In the genomic region with DNA sequence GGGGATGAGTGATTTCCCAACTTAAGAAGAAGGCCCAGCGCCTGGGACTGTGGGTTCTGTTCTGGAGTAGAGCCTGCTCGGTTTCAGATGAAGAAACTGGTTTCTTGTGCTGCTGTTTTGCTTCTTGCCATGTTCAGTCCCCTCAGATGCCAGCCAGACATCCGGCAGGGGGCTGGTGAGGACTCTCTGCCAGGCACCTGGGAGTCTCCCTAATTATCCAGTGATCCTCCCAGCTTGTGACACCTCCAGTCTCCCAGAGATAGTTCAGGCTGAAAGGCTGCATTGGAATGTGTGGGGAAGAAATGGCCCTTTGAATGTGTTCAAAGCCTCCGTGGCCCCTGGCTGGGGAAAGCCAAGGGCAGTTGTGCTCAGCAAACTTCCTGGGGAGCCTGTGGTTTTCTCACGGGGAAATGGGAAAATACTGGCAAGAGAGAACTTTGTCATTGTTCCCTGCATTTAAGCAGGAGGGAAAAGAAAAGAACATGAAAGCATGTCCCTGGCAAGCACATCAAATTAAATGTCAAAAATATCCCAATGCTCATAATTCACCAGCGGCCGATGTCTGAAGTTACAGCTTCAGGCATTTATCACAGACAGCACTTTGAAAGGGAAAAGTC, we compare ENCODE assay signal across 1 cellular context.
TF ChIP-seq lines count a peak whose summit lies in the region.

No MANE protein-coding gene starts in this region.

TF ChIP-seq in HepG2, 621 proteins besides CTCF, POLR2A, EP300 and RAD21 (continued from another document and continues in another):
- 0 out of 2 replicates have a peak, but pooled peaks have one; percentile 54 for TF ChIP-seq CBFB (CRISPR knock-in tag; IDR thresholded peaks at IDR 0.05)
- TF ChIP-seq, protein P1, sequence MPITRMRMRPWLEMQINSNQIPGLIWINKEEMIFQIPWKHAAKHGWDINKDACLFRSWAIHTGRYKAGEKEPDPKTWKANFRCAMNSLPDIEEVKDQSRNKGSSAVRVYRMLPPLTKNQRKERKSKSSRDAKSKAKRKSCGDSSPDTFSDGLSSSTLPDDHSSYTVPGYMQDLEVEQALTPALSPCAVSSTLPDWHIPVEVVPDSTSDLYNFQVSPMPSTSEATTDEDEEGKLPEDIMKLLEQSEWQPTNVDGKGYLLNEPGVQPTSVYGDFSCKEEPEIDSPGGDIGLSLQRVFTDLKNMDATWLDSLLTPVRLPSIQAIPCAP (CRISPR knock-in tag; IDR thresholded peaks at IDR 0.05; ENCODE audit: low read depth): no peak
- TF ChIP-seq RXRB (CRISPR knock-in tag; IDR thresholded peaks at IDR 0.05; ENCODE audit: borderline replicate concordance): peak; percentile 37; the same call in 1 of the 2 replicates
- TF ChIP-seq, protein P2, sequence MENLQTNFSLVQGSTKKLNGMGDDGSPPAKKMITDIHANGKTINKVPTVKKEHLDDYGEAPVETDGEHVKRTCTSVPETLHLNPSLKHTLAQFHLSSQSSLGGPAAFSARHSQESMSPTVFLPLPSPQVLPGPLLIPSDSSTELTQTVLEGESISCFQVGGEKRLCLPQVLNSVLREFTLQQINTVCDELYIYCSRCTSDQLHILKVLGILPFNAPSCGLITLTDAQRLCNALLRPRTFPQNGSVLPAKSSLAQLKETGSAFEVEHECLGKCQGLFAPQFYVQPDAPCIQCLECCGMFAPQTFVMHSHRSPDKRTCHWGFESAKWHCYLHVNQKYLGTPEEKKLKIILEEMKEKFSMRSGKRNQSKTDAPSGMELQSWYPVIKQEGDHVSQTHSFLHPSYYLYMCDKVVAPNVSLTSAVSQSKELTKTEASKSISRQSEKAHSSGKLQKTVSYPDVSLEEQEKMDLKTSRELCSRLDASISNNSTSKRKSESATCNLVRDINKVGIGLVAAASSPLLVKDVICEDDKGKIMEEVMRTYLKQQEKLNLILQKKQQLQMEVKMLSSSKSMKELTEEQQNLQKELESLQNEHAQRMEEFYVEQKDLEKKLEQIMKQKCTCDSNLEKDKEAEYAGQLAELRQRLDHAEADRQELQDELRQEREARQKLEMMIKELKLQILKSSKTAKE (CRISPR knock-in tag; IDR thresholded peaks at IDR 0.05; ENCODE audit: borderline replicate concordance): peak; percentile 66; the same call in 1 of the 2 replicates
- TF ChIP-seq, protein P3, sequence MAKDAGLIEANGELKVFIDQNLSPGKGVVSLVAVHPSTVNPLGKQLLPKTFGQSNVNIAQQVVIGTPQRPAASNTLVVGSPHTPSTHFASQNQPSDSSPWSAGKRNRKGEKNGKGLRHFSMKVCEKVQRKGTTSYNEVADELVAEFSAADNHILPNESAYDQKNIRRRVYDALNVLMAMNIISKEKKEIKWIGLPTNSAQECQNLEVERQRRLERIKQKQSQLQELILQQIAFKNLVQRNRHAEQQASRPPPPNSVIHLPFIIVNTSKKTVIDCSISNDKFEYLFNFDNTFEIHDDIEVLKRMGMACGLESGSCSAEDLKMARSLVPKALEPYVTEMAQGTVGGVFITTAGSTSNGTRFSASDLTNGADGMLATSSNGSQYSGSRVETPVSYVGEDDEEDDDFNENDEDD (CRISPR knock-in tag; IDR thresholded peaks at IDR 0.05; ENCODE audit: borderline replicate concordance): peak; percentile 16; the same call in 1 of the 2 replicates
- TF ChIP-seq, protein P4, sequence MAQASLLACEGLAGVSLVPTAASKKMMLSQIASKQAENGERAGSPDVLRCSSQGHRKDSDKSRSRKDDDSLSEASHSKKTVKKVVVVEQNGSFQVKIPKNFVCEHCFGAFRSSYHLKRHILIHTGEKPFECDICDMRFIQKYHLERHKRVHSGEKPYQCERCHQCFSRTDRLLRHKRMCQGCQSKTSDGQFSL (CRISPR knock-in tag; IDR thresholded peaks at IDR 0.05): no peak
- TF ChIP-seq TARDBP (CRISPR knock-in tag; IDR thresholded peaks at IDR 0.05): 0 out of 2 replicates have a peak, but pooled peaks have one; percentile 32
- peak; percentile 62; the same call in 1 of the 2 replicates for TF ChIP-seq ELF3 (CRISPR knock-in tag; IDR thresholded peaks at IDR 0.05)
- TF ChIP-seq, protein P5, sequence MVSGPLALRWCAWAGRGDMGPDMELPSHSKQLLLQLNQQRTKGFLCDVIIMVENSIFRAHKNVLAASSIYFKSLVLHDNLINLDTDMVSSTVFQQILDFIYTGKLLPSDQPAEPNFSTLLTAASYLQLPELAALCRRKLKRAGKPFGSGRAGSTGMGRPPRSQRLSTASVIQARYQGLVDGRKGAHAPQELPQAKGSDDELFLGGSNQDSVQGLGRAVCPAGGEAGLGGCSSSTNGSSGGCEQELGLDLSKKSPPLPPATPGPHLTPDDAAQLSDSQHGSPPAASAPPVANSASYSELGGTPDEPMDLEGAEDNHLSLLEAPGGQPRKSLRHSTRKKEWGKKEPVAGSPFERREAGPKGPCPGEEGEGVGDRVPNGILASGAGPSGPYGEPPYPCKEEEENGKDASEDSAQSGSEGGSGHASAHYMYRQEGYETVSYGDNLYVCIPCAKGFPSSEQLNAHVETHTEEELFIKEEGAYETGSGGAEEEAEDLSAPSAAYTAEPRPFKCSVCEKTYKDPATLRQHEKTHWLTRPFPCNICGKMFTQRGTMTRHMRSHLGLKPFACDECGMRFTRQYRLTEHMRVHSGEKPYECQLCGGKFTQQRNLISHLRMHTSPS (CRISPR knock-in tag; IDR thresholded peaks at IDR 0.05; ENCODE audit: low read depth): 0 out of 2 replicates have a peak, but pooled peaks have one; percentile 38
- TF ChIP-seq, protein P6, sequence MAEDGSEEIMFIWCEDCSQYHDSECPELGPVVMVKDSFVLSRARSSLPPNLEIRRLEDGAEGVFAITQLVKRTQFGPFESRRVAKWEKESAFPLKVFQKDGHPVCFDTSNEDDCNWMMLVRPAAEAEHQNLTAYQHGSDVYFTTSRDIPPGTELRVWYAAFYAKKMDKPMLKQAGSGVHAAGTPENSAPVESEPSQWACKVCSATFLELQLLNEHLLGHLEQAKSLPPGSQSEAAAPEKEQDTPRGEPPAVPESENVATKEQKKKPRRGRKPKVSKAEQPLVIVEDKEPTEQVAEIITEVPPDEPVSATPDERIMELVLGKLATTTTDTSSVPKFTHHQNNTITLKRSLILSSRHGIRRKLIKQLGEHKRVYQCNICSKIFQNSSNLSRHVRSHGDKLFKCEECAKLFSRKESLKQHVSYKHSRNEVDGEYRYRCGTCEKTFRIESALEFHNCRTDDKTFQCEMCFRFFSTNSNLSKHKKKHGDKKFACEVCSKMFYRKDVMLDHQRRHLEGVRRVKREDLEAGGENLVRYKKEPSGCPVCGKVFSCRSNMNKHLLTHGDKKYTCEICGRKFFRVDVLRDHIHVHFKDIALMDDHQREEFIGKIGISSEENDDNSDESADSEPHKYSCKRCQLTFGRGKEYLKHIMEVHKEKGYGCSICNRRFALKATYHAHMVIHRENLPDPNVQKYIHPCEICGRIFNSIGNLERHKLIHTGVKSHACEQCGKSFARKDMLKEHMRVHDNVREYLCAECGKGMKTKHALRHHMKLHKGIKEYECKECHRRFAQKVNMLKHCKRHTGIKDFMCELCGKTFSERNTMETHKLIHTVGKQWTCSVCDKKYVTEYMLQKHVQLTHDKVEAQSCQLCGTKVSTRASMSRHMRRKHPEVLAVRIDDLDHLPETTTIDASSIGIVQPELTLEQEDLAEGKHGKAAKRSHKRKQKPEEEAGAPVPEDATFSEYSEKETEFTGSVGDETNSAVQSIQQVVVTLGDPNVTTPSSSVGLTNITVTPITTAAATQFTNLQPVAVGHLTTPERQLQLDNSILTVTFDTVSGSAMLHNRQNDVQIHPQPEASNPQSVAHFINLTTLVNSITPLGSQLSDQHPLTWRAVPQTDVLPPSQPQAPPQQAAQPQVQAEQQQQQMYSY (CRISPR knock-in tag; IDR thresholded peaks at IDR 0.05): no peak
- TF ChIP-seq TCF7 (IDR thresholded peaks at IDR 0.05; ENCODE audit: low read depth): peak; percentile 84
- TF ChIP-seq ZNF180 (CRISPR knock-in tag; IDR thresholded peaks at IDR 0.05; ENCODE audit: borderline replicate concordance, low read depth): no peak
- TF ChIP-seq FOSL2 (CRISPR knock-in tag; IDR thresholded peaks at IDR 0.05): peak; percentile 44; the same call in 1 of the 2 replicates
- TF ChIP-seq, protein P7, sequence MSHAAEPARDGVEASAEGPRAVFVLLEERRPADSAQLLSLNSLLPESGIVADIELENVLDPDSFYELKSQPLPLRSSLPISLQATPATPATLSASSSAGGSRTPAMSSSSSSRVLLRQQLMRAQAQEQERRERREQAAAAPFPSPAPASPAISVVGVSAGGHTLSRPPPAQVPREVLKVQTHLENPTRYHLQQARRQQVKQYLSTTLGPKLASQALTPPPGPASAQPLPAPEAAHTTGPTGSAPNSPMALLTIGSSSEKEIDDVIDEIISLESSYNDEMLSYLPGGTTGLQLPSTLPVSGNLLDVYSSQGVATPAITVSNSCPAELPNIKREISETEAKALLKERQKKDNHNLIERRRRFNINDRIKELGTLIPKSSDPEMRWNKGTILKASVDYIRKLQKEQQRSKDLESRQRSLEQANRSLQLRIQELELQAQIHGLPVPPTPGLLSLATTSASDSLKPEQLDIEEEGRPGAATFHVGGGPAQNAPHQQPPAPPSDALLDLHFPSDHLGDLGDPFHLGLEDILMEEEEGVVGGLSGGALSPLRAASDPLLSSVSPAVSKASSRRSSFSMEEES (CRISPR knock-in tag; IDR thresholded peaks at IDR 0.05): no peak
- no peak for TF ChIP-seq IKZF4 (CRISPR knock-in tag; IDR thresholded peaks at IDR 0.05; ENCODE audit: borderline replicate concordance, low read depth, not compliant biosample characterization)
- TF ChIP-seq ZNF83 (CRISPR knock-in tag; IDR thresholded peaks at IDR 0.05; ENCODE audit: borderline replicate concordance): no peak
- TF ChIP-seq ZNF451 (CRISPR knock-in tag; IDR thresholded peaks at IDR 0.05): no peak
- 0 out of 2 replicates have a peak, but pooled peaks have one; percentile 25 for TF ChIP-seq ZNF350 (CRISPR knock-in tag; IDR thresholded peaks at IDR 0.05; ENCODE audit: borderline replicate concordance, low read depth)
- TF ChIP-seq, protein P8, sequence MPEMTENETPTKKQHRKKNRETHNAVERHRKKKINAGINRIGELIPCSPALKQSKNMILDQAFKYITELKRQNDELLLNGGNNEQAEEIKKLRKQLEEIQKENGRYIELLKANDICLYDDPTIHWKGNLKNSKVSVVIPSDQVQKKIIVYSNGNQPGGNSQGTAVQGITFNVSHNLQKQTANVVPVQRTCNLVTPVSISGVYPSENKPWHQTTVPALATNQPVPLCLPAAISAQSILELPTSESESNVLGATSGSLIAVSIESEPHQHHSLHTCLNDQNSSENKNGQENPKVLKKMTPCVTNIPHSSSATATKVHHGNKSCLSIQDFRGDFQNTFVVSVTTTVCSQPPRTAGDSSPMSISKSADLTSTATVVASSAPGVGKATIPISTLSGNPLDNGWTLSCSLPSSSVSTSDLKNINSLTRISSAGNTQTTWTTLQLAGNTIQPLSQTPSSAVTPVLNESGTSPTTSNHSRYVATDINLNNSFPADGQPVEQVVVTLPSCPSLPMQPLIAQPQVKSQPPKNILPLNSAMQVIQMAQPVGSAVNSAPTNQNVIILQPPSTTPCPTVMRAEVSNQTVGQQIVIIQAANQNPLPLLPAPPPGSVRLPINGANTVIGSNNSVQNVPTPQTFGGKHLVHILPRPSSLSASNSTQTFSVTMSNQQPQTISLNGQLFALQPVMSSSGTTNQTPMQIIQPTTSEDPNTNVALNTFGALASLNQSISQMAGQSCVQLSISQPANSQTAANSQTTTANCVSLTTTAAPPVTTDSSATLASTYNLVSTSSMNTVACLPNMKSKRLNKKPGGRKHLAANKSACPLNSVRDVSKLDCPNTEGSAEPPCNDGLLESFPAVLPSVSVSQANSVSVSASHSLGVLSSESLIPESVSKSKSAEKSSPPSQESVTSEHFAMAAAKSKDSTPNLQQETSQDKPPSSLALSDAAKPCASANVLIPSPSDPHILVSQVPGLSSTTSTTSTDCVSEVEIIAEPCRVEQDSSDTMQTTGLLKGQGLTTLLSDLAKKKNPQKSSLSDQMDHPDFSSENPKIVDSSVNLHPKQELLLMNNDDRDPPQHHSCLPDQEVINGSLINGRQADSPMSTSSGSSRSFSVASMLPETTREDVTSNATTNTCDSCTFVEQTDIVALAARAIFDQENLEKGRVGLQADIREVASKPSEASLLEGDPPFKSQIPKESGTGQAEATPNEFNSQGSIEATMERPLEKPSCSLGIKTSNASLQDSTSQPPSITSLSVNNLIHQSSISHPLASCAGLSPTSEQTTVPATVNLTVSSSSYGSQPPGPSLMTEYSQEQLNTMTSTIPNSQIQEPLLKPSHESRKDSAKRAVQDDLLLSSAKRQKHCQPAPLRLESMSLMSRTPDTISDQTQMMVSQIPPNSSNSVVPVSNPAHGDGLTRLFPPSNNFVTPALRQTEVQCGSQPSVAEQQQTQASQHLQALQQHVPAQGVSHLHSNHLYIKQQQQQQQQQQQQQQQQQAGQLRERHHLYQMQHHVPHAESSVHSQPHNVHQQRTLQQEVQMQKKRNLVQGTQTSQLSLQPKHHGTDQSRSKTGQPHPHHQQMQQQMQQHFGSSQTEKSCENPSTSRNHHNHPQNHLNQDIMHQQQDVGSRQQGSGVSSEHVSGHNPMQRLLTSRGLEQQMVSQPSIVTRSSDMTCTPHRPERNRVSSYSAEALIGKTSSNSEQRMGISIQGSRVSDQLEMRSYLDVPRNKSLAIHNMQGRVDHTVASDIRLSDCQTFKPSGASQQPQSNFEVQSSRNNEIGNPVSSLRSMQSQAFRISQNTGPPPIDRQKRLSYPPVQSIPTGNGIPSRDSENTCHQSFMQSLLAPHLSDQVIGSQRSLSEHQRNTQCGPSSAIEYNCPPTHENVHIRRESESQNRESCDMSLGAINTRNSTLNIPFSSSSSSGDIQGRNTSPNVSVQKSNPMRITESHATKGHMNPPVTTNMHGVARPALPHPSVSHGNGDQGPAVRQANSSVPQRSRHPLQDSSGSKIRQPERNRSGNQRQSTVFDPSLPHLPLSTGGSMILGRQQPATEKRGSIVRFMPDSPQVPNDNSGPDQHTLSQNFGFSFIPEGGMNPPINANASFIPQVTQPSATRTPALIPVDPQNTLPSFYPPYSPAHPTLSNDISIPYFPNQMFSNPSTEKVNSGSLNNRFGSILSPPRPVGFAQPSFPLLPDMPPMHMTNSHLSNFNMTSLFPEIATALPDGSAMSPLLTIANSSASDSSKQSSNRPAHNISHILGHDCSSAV (CRISPR knock-in tag; IDR thresholded peaks at IDR 0.05; ENCODE audit: borderline replicate concordance): no peak
- TF ChIP-seq TBP (CRISPR knock-in tag; IDR thresholded peaks at IDR 0.05): no peak
- no peak for TF ChIP-seq MBD4 (IDR thresholded peaks at IDR 0.05; ENCODE audit: borderline replicate concordance, low read length)
- TF ChIP-seq, protein P9, sequence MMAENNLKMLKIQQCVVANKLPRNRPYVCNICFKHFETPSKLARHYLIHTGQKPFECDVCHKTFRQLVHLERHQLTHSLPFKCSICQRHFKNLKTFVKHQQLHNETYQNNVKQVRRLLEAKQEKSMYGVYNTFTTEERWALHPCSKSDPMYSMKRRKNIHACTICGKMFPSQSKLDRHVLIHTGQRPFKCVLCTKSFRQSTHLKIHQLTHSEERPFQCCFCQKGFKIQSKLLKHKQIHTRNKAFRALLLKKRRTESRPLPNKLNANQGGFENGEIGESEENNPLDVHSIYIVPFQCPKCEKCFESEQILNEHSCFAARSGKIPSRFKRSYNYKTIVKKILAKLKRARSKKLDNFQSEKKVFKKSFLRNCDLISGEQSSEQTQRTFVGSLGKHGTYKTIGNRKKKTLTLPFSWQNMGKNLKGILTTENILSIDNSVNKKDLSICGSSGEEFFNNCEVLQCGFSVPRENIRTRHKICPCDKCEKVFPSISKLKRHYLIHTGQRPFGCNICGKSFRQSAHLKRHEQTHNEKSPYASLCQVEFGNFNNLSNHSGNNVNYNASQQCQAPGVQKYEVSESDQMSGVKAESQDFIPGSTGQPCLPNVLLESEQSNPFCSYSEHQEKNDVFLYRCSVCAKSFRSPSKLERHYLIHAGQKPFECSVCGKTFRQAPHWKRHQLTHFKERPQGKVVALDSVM (CRISPR knock-in tag; IDR thresholded peaks at IDR 0.05): no peak
